Comparison of ENCODE assay signal across 8 cellular contexts in genomic region chr5:123512631-123513461, GRCh38. TPM values are rescaled to one million over a fixed set of nuclear protein-coding genes. Genes with fewer than 3 reads are reported as not detected.
DNase-seq lines count a peak whose midpoint lies in the region; ATAC-seq and TF ChIP-seq lines count a peak whose summit lies in the region.

No MANE protein-coding gene starts in this region.

- H4K20me1 ChIP-seq in BLaER1 treated with 17β-estradiol and CSF1 and Interleukin-3, amounts not matched to agents 10 nM and 100 nM: peaks cover 0 to 39% (median 18%) of the 10 kb centered on the region in 11 experiments; a peak in 11 of 22 replicates

- H3K36me3 ChIP-seq in BLaER1 treated with 17β-estradiol and CSF1 and Interleukin-3, amounts not matched to agents 10 nM and 100 nM: no peaks in the 10 kb centered on the region
- H3K36me3 ChIP-seq in body of pancreas (replicated peaks in 1 of 2; ENCODE audit: insufficient read depth in 1 of 2, low read depth in 2 of 2) (no peaks in the 10 kb centered on the region), skeletal muscle tissue (ENCODE audit: control insufficient read depth in 3 of 3, insufficient read depth in 3 of 3, low read length in 3 of 3) (no peaks in the 10 kb centered on the region)

- peak overlapping the region; percentile 87 to 96 (median 93) for H3K27ac ChIP-seq in BLaER1 treated with 17β-estradiol and CSF1 and Interleukin-3, amounts not matched to agents 10 nM and 100 nM
- H3K27ac ChIP-seq in body of pancreas (peak overlapping the region; percentile 80 to 96 (median 91)), skeletal muscle tissue (ENCODE audit: low read depth, low read length) (peak overlapping the region; percentile 71)

- ATAC-seq in GM19395 (IDR thresholded peaks at IDR 0.05; ENCODE audit: unreplicated experiment) (peak; percentile 27), HG03520 (IDR thresholded peaks at IDR 0.05; ENCODE audit: unreplicated experiment) (peak; percentile 22), body of pancreas (peak; percentile 1)

- no peaks in the 10 kb centered on the region for H3K9me3 ChIP-seq in BLaER1 treated with 17β-estradiol and CSF1 and Interleukin-3, amounts not matched to agents 10 nM and 100 nM (replicated peaks in 1 of 11)
- H3K9me3 ChIP-seq in body of pancreas (no peaks in the 10 kb centered on the region), skeletal muscle tissue (ENCODE audit: control insufficient read depth in 3 of 3, low read length in 3 of 3) (no peaks in the 10 kb centered on the region)

- 0% methylated on average over 19 to 28 of the region's 46 CpGs for WGBS in body of pancreas, 2 donors

- TF ChIP-seq CTCF in body of pancreas (IDR thresholded peaks at IDR 0.05): no peak

- intact Hi-C loops in body of pancreas (cut with DNase I): no loop called here

- H3K27me3 ChIP-seq in BLaER1 treated with 17β-estradiol and CSF1 and Interleukin-3, amounts not matched to agents 10 nM and 100 nM: no peaks in the 10 kb centered on the region
- H3K27me3 ChIP-seq in body of pancreas (no peaks in the 10 kb centered on the region), skeletal muscle tissue (ENCODE audit: control insufficient read depth in 3 of 3, insufficient read depth in 3 of 3, low read length in 3 of 3) (no peaks in the 10 kb centered on the region)

- TF ChIP-seq POLR2A in body of pancreas (IDR thresholded peaks at IDR 0.05): no peak

- DNase-seq in T-helper 2 cell (peak; percentile 3 to 56 (median 15)), body of pancreas (peak; percentile 10 to 42 (median 20)), iPS-NIHi11 (ENCODE audit: low spot score) (peak; percentile 12), NCI-H2107 (lab: John Stamatoyannopoulos, UW) (no peak)

- H3K9ac ChIP-seq in BLaER1 treated with 17β-estradiol and CSF1 and Interleukin-3, amounts not matched to agents 10 nM and 100 nM: peak overlapping the region; percentile 90 to 97 (median 94)
- H3K9ac ChIP-seq in skeletal muscle tissue (ENCODE audit: low read depth in 1 of 3, low read length in 3 of 3): peak overlapping the region; percentile 67 to 83 (median 80)

- H3K4me1 ChIP-seq in BLaER1 treated with 17β-estradiol and CSF1 and Interleukin-3, amounts not matched to agents 10 nM and 100 nM: peaks cover 12 to 20% (median 19%) of the 10 kb centered on the region in 10 experiments; a peak in 19 of 20 replicates
- peaks cover 17% of the 10 kb centered on the region for H3K4me1 ChIP-seq in body of pancreas
- H3K4me1 ChIP-seq in skeletal muscle tissue (ENCODE audit: control insufficient read depth in 3 of 3, insufficient read depth in 3 of 3, low read length in 3 of 3): peaks cover 5 to 11% (median 5%) of the 10 kb centered on the region in 3 donors

- peak overlapping the region; percentile 74 to 95 (median 88) for H3K4me3 ChIP-seq in BLaER1 treated with 17β-estradiol and CSF1 and Interleukin-3, amounts not matched to agents 10 nM and 100 nM
- H3K4me3 ChIP-seq in body of pancreas (peak overlapping the region; percentile 51 to 55), skeletal muscle tissue (ENCODE audit: low read length in 3 of 3) (peak overlapping the region; percentile 67 to 92 (median 88))

- H3K4me2 ChIP-seq in BLaER1 treated with 17β-estradiol and CSF1 and Interleukin-3, amounts not matched to agents 10 nM and 100 nM: peak overlapping the region; percentile 64 to 93 (median 88)

RNA-seq across cellular contexts. Expression of gene CSNK1G3, which starts 0.9 kb away (rescaled TPM):
- total RNA-seq in body of pancreas (10 to 100 TPM; 22.4 to 22.6 TPM), skeletal muscle tissue (111 TPM)
